12 cellular contexts compared by ENCODE assay signal in genomic region chr16:87964049-87964448, GRCh38. TPM values are rescaled to one million over a fixed set of nuclear protein-coding genes. Genes with fewer than 3 reads are reported as not detected.
DNase-seq lines count a peak whose midpoint lies in the region; ATAC-seq and TF ChIP-seq lines count a peak whose summit lies in the region.
"Had no signal": no experiment of that assay in that cellular context is flagged by ENCODE, and none has a peak within 500 bp of the region (broad histone marks: within the 10 kb centered on the region; RNA-seq: fewer than 3 reads in every experiment).

No MANE protein-coding gene starts in this region.

- H3K27me3 ChIP-seq in heart right ventricle = no peaks in the 10 kb centered on the region
- no peaks in the 10 kb centered on the region for H3K27me3 ChIP-seq in lung (ENCODE audit: control insufficient read depth, insufficient read depth)
- no peaks in the 10 kb centered on the region for H3K27me3 ChIP-seq in suprapubic skin
- H3K27me3 ChIP-seq: tibial nerve had no signal

- TF ChIP-seq POLR2A in suprapubic skin (IDR thresholded peaks at IDR 0.05) = no peak

- no peak overlapping the region for H3K4me3 ChIP-seq in heart right ventricle
- no peak overlapping the region for H3K4me3 ChIP-seq in lung
- no peak overlapping the region for H3K4me3 ChIP-seq in suprapubic skin
- H3K4me3 ChIP-seq: tibial nerve had no signal

- DNase-seq in heart right ventricle = no peak
- no peak for DNase-seq in Right ventricle myocardium inferior (ENCODE audit: missing footprints)
- DNase-seq in lung (ENCODE audit: low spot score) = no peak
- no peak for DNase-seq in suprapubic skin (ENCODE audit: low spot score in 2 of 2)
- DNase-seq in SK-N-DZ (ENCODE audit: low spot score) = no peak
- DNase-seq in SIG-M5 (lab: John Stamatoyannopoulos, UW) = no peak
- DNase-seq: NCI-H1694 treated with DMSO at 0.1 percent for 48 hours; NK-92 treated with Interleukin-12 subunit alpha and Interleukin-12 subunit beta, amount 100 ng/mL, for 24 hours had no signal

- peaks cover 3% of the 10 kb centered on the region for H3K36me3 Mint-ChIP-seq in activated naive CD8-positive, alpha-beta T cell

- 72 to 74% methylated on average over 10 of the region's 10 CpGs for WGBS in heart right ventricle, 2 donors
- 85 to 87% methylated on average over 10 of the region's 10 CpGs for WGBS in lung, 2 donors
- WGBS in suprapubic skin = 93% methylated on average over 10 of the region's 10 CpGs

- H3K4me3 Mint-ChIP-seq in activated naive CD8-positive, alpha-beta T cell = peak overlapping the region; percentile 64

- peaks cover 5 to 57% (median 47%) of the 10 kb centered on the region in 9 donors for H3K4me1 ChIP-seq in heart right ventricle
- H3K4me1 ChIP-seq in lung (ENCODE audit: control insufficient read depth in 2 of 2, insufficient read depth in 2 of 2, low read length in 2 of 2) = peaks cover 7 to 19% of the 10 kb centered on the region in 2 donors
- H3K4me1 ChIP-seq in suprapubic skin = peaks cover 37% of the 10 kb centered on the region

- H3K27me3 Mint-ChIP-seq in activated naive CD8-positive, alpha-beta T cell = no peaks in the 10 kb centered on the region

- no peaks in the 10 kb centered on the region for H3K9me3 ChIP-seq in heart right ventricle
- no peaks in the 10 kb centered on the region for H3K9me3 ChIP-seq in lung (ENCODE audit: control insufficient read depth in 2 of 2, insufficient read depth in 1 of 2, low read length in 1 of 2)
- H3K9me3 ChIP-seq in suprapubic skin = no peaks in the 10 kb centered on the region
- H3K9me3 ChIP-seq: tibial nerve had no signal

- peak overlapping the region; percentile 39 to 91 (median 82) for H3K27ac ChIP-seq in heart right ventricle
- H3K27ac ChIP-seq in lung (ENCODE audit: low read depth in 1 of 2, low read length in 1 of 2) = peak overlapping the region; percentile 24 to 59
- H3K27ac ChIP-seq in suprapubic skin = peak overlapping the region; percentile 49

- intact Hi-C loops in heart right ventricle (cut with DNase I) = no loop called here
- intact Hi-C loops in Right ventricle myocardium inferior (cut with DNase I) = no loop called here

- H3K4me1 Mint-ChIP-seq in activated naive CD8-positive, alpha-beta T cell (ENCODE audit: low read depth) = peaks cover 76% of the 10 kb centered on the region

- no peaks in the 10 kb centered on the region for H3K9me3 Mint-ChIP-seq in activated naive CD8-positive, alpha-beta T cell (ENCODE audit: low read depth)

- H3K27ac Mint-ChIP-seq in activated naive CD8-positive, alpha-beta T cell = peak overlapping the region; percentile 84

- no peak for TF ChIP-seq EP300 in suprapubic skin (IDR thresholded peaks at IDR 0.05)

- H3K36me3 ChIP-seq in heart right ventricle (no peaks in the 10 kb centered on the region), lung (ENCODE audit: control insufficient read depth in 2 of 2, insufficient read depth in 2 of 2, low read length in 2 of 2) (no peaks in the 10 kb centered on the region), suprapubic skin (no peaks in the 10 kb centered on the region)
- H3K36me3 ChIP-seq: tibial nerve had no signal

- peak in 3 of 8 donors; percentile 14 to 52 (median 46) for ATAC-seq in heart right ventricle
- ATAC-seq in Right ventricle myocardium inferior = no peak
- no peak for ATAC-seq in lung (ENCODE audit: insufficient read depth, low FRiP score)
- ATAC-seq in GM21526 (IDR thresholded peaks at IDR 0.05; ENCODE audit: low FRiP score, unreplicated experiment) = no peak

- TF ChIP-seq CTCF in heart right ventricle (IDR thresholded peaks at IDR 0.05) (no peak), lung (IDR thresholded peaks at IDR 0.05; ENCODE audit: control extremely low read depth, extremely low read depth) (no peak), suprapubic skin (IDR thresholded peaks at IDR 0.05) (no peak)

RNA-seq across cellular contexts. Expression of gene BANP, which starts 12.8 kb away (rescaled TPM):
- total RNA-seq in heart right ventricle = 10 to 100 TPM in 9 of 10 donors, 1 to 10 TPM in 1; 9.3 to 20.4 (median 14.3) TPM
- 10 to 100 TPM in 1 of 2 donors, 1 to 10 TPM in 1; 6.1 to 11.3 TPM for polyA plus RNA-seq in heart right ventricle
- total RNA-seq in Right ventricle myocardium inferior = 12.8 TPM
- total RNA-seq in lung = 10 to 100 TPM; 26.1 to 56.6 TPM
- 10 to 100 TPM; 10.3 to 14.0 TPM for polyA plus RNA-seq in lung
- 10 to 100 TPM; 24.9 to 40.1 (median 26.5) TPM for total RNA-seq in suprapubic skin
- polyA plus RNA-seq in SK-N-DZ (2014; cell fraction: cytosol; rRNA removed) = 19.1 and 26.6 TPM in 2 replicates
- polyA plus RNA-seq in SK-N-DZ (2014; cell fraction: nucleus; rRNA removed) = 27.9 and 35.3 TPM in 2 replicates

RNA-seq across cellular contexts. Expression of gene CA5A, which starts 27.7 kb away (rescaled TPM):
- total RNA-seq in heart right ventricle (under 1 TPM in 4 of 10 donors, not detected in 6; 0.15 to 0.65 (median 0.27) TPM), Right ventricle myocardium inferior (not detected), lung (under 1 TPM; 0.03 to 0.63 TPM), suprapubic skin (not detected)
- polyA plus RNA-seq in heart right ventricle (under 1 TPM in 1 of 2 donors, not detected in 1; 0.29 TPM), lung (under 1 TPM in 1 of 2 donors, not detected in 1; 0.14 TPM)
- not detected in 2 replicates for polyA plus RNA-seq in SK-N-DZ (2014; cell fraction: cytosol; rRNA removed)
- polyA plus RNA-seq in SK-N-DZ (2014; cell fraction: nucleus; rRNA removed) = 1.3 TPM in 1 of 2 replicates, not detected in the other
- total RNA-seq: fibroblast of villous mesenchyme, tibial nerve had no signal
